In genomic region chr13:99442273-99442895, GRCh38 we compare ENCODE assay signal across 9 cellular contexts. TPM values are rescaled to one million over a fixed set of nuclear protein-coding genes. Genes with fewer than 3 reads are reported as not detected.
DNase-seq lines count a peak whose midpoint lies in the region; ATAC-seq and TF ChIP-seq lines count a peak whose summit lies in the region.
"Had no signal": no experiment of that assay in that cellular context is flagged by ENCODE, and none has a peak within 500 bp of the region (broad histone marks: within the 10 kb centered on the region; RNA-seq: fewer than 3 reads in every experiment).

No MANE protein-coding gene starts in this region.

- no peak overlapping the region for H3K23ac ChIP-seq in IMR-90 (ENCODE audit: low read depth, low read length)

- H3K4me1 Mint-ChIP-seq in stimulated activated naive B cell treated with anti-CD40 and anti-IgM and Interleukin-4, amounts not matched to agents 10 μg/mL and 1 μg/mL and 100 μg/mL, for 72 hours: peaks cover 12 to 16% of the 10 kb centered on the region in 2 donors

- H3K4me3 ChIP-seq in IMR-90 (ENCODE audit: insufficient read depth, low read depth, low read length) (no peak overlapping the region), Peyer's patch (no peak overlapping the region), body of pancreas (no peak overlapping the region)

- no peak overlapping the region for H3K4me2 ChIP-seq in IMR-90 (ENCODE audit: low read depth, low read length)

- H3K27me3 ChIP-seq in IMR-90 (ENCODE audit: control insufficient read depth, insufficient read depth, low read length) (peaks cover 26% of the 10 kb centered on the region), Peyer's patch (no peaks in the 10 kb centered on the region), body of pancreas (no peaks in the 10 kb centered on the region)

- peak; percentile 91 for ATAC-seq in IMR-90 (ENCODE audit: low read depth)
- peak; percentile 75 for ATAC-seq in body of pancreas
- ATAC-seq in stimulated activated naive B cell treated with anti-CD40 and anti-IgM and Interleukin-4, amounts not matched to agents 10 μg/mL and 1 μg/mL and 100 μg/mL, for 72 hours (replicated peaks): peak; percentile 56 to 65
- ATAC-seq in HG02885 (IDR thresholded peaks at IDR 0.05; ENCODE audit: poor library complexity, unreplicated experiment): no peak

- TF ChIP-seq CTCF in IMR-90 (conservative IDR thresholded peaks at IDR 0.05; ENCODE audit: low read depth, low read length) (peak; percentile 94), Peyer's patch (IDR thresholded peaks at IDR 0.05) (peak; percentile 90 to 96 (median 95)), body of pancreas (IDR thresholded peaks at IDR 0.05) (peak; percentile 75 to 100 (median 85))

- H3K4me1 ChIP-seq in IMR-90 (ENCODE audit: control insufficient read depth, insufficient read depth, low read length) (no peaks in the 10 kb centered on the region), Peyer's patch (no peaks in the 10 kb centered on the region), body of pancreas (no peaks in the 10 kb centered on the region)

- H3K27ac ChIP-seq in IMR-90 (ENCODE audit: insufficient read depth, low read length): no peak overlapping the region
- no peak overlapping the region for H3K27ac ChIP-seq in Peyer's patch
- H3K27ac ChIP-seq in body of pancreas: no peak overlapping the region

- no peak overlapping the region for H3K4me3 Mint-ChIP-seq in stimulated activated naive B cell treated with anti-CD40 and anti-IgM and Interleukin-4, amounts not matched to agents 10 μg/mL and 1 μg/mL and 100 μg/mL, for 72 hours
- H3K4me3 Mint-ChIP-seq: activated naive CD4-positive, alpha-beta T cell treated with anti-CD3 and anti-CD28 coated beads, Interleukin-2, amount 50 U/mL, for 24 hours had no signal

- no peak overlapping the region for H2BK5ac ChIP-seq in IMR-90 (ENCODE audit: low read depth, low read length, poor library complexity, severe bottlenecking)

- POLR2A ChIA-PET in IMR-90 (lab: Charles Lee; ENCODE audit: unreplicated experiment): no interaction called here

- H3K9ac ChIP-seq in IMR-90 (ENCODE audit: low read depth, low read length): no peak overlapping the region

- peak; percentile 89 for TF ChIP-seq RAD21 in IMR-90 (IDR thresholded peaks at IDR 0.05; ENCODE audit: low read length)

- H3K27me3 Mint-ChIP-seq in stimulated activated naive B cell treated with anti-CD40 and anti-IgM and Interleukin-4, amounts not matched to agents 10 μg/mL and 1 μg/mL and 100 μg/mL, for 72 hours: no peaks in the 10 kb centered on the region
- H3K27me3 Mint-ChIP-seq: activated naive CD4-positive, alpha-beta T cell treated with anti-CD3 and anti-CD28 coated beads, Interleukin-2, amount 50 U/mL, for 24 hours had no signal

- H3K36me3 ChIP-seq in IMR-90 (ENCODE audit: control insufficient read depth, insufficient read depth, low read length): no peaks in the 10 kb centered on the region
- H3K36me3 ChIP-seq in Peyer's patch: no peaks in the 10 kb centered on the region
- no peaks in the 10 kb centered on the region for H3K36me3 ChIP-seq in body of pancreas (replicated peaks in 1 of 2; ENCODE audit: insufficient read depth in 1 of 2, low read depth in 2 of 2)

- CTCF ChIA-PET in IMR-90 (lab: Yijun Ruan, JAX): interaction anchor here (0.7 kb wide), 1 partner anchor 140 kb away, joined by 3 read pairs; no protein-coding TSS in a partner anchor

- H4K91ac ChIP-seq in IMR-90 (ENCODE audit: insufficient read depth, low read depth, low read length): no peak overlapping the region

- dilution Hi-C loops in IMR-90 (cut with HindIII; ENCODE audit: low sequenced_read_pairs, unreplicated experiment): no loop called here

- intact Hi-C loops in IMR-90 (cut with micrococcal nuclease): loop anchor here (1.0 to 10.0 kb wide), 5 partner anchors 64 to 474 kb away; no protein-coding TSS in a partner anchor
- intact Hi-C loops in body of pancreas (cut with DNase I): no loop called here

- H4K5ac ChIP-seq in IMR-90 (ENCODE audit: low read depth, low read length): no peak overlapping the region

- H3K14ac ChIP-seq in IMR-90 (replicated peaks; ENCODE audit: low read depth, low read length): no peak overlapping the region

- H4K20me1 ChIP-seq in IMR-90 (ENCODE audit: insufficient read depth, low read length): no peaks in the 10 kb centered on the region

- H3K4ac ChIP-seq in IMR-90 (ENCODE audit: low read depth, low read length): no peak overlapping the region

- WGBS in IMR-90 (ENCODE audit: extremely low coverage in 2 of 2, insufficient read length in 1 of 2), 2 experiments: 100% methylated on average over 1 to 2 of the region's 7 CpGs
- 68% methylated on average over 7 of the region's 7 CpGs for WGBS in body of pancreas, 2 donors

- DNase-seq in NCI-H2029 treated with DMSO at 0.1 percent for 48 hours (lab: John Stamatoyannopoulos, UW) (peak; percentile 15), NCI-H2029 (lab: John Stamatoyannopoulos, UW) (no peak), IMR-90 (peak; percentile 45), Peyer's patch (peak in 2 of 3 donors; percentile 44 to 84), body of pancreas (peak; percentile 44 to 62 (median 52)), iris pigment epithelial cell (ENCODE audit: low read depth) (peak; percentile 39)
- peak; percentile 31 for DNase-seq in stimulated activated naive B cell treated with anti-CD40 and anti-IgM and Interleukin-4, amounts not matched to agents 10 μg/mL and 1 μg/mL and 100 μg/mL, for 72 hours

- H2BK15ac ChIP-seq in IMR-90 (ENCODE audit: low read depth, low read length): no peak overlapping the region

- no peak overlapping the region for H2AK9ac ChIP-seq in IMR-90 (replicated peaks; ENCODE audit: low read depth, low read length, poor library complexity)

- H3K27ac Mint-ChIP-seq in stimulated activated naive B cell treated with anti-CD40 and anti-IgM and Interleukin-4, amounts not matched to agents 10 μg/mL and 1 μg/mL and 100 μg/mL, for 72 hours: no peak overlapping the region
- H3K27ac Mint-ChIP-seq: activated naive CD4-positive, alpha-beta T cell treated with anti-CD3 and anti-CD28 coated beads, Interleukin-2, amount 50 U/mL, for 24 hours had no signal

- TF ChIP-seq POLR2A in IMR-90 (IDR thresholded peaks at IDR 0.05; ENCODE audit: low read depth, low read length) (no peak), Peyer's patch (IDR thresholded peaks at IDR 0.05) (no peak), body of pancreas (IDR thresholded peaks at IDR 0.05) (no peak)

- H3K56ac ChIP-seq in IMR-90 (ENCODE audit: extremely low read depth, insufficient read depth, low read length): no peak overlapping the region

- H3K9me3 ChIP-seq in IMR-90 (ENCODE audit: control insufficient read depth, insufficient read depth, low read length): no peaks in the 10 kb centered on the region
- H3K9me3 ChIP-seq in Peyer's patch: no peaks in the 10 kb centered on the region
- no peaks in the 10 kb centered on the region for H3K9me3 ChIP-seq in body of pancreas

- no peaks in the 10 kb centered on the region for H3K79me1 ChIP-seq in IMR-90 (ENCODE audit: low read depth in 1 of 2, low read length in 2 of 2)

- no peak overlapping the region for H2BK120ac ChIP-seq in IMR-90 (ENCODE audit: low read depth, low read length)

- H3K9me3 Mint-ChIP-seq in stimulated activated naive B cell treated with anti-CD40 and anti-IgM and Interleukin-4, amounts not matched to agents 10 μg/mL and 1 μg/mL and 100 μg/mL, for 72 hours: no peaks in the 10 kb centered on the region
- H3K9me3 Mint-ChIP-seq: activated naive CD4-positive, alpha-beta T cell treated with anti-CD3 and anti-CD28 coated beads, Interleukin-2, amount 50 U/mL, for 24 hours had no signal

- H3K36me3 Mint-ChIP-seq in stimulated activated naive B cell treated with anti-CD40 and anti-IgM and Interleukin-4, amounts not matched to agents 10 μg/mL and 1 μg/mL and 100 μg/mL, for 72 hours: no peaks in the 10 kb centered on the region
- H3K36me3 Mint-ChIP-seq: activated naive CD4-positive, alpha-beta T cell treated with anti-CD3 and anti-CD28 coated beads, Interleukin-2, amount 50 U/mL, for 24 hours had no signal

- H4K8ac ChIP-seq in IMR-90 (ENCODE audit: low read depth in 2 of 2, low read length in 2 of 2): no peak overlapping the region

- no TSS peak for BruUV-seq in IMR-90 (replicated peaks; lab: Mats Ljungman, UMichigan)

- H2BK20ac ChIP-seq in IMR-90 (ENCODE audit: low read depth, low read length): no peak overlapping the region

- no peak overlapping the region for H2AK5ac ChIP-seq in IMR-90 (ENCODE audit: low read depth, low read length)

- in situ Hi-C loops in IMR-90 (cut with MboI; ENCODE audit: low sequenced_read_pairs): no loop called here

- H3K18ac ChIP-seq in IMR-90 (ENCODE audit: low read depth, low read length): no peak overlapping the region

- no peak overlapping the region for H2AFZ ChIP-seq in IMR-90 (replicated peaks; ENCODE audit: low read length, poor library complexity)

- H3K9me1 ChIP-seq in IMR-90 (ENCODE audit: insufficient read depth, low read length): no peaks in the 10 kb centered on the region

TF ChIP-seq in IMR-90, 13 proteins besides CTCF, POLR2A, EP300 and RAD21 (continues in another document):
- TF ChIP-seq MAZ (IDR thresholded peaks at IDR 0.05; ENCODE audit: borderline replicate concordance, low read depth, low read length) (no peak), RFX5 (IDR thresholded peaks at IDR 0.05; ENCODE audit: low read depth, low read length) (no peak), ELK1 (IDR thresholded peaks at IDR 0.05; ENCODE audit: borderline replicate concordance, low read depth, low read length) (no peak), MAFK (IDR thresholded peaks at IDR 0.05; ENCODE audit: low read depth, low read length) (0 out of 2 replicates have a peak, but pooled peaks have one; percentile 9), NFE2L2 (IDR thresholded peaks at IDR 0.05; ENCODE audit: low read depth, low read length) (no peak), CHD1 (IDR thresholded peaks at IDR 0.05; ENCODE audit: low read depth, low read length) (no peak)

RNA-seq across cellular contexts. Expression of gene TM9SF2, which starts 58.9 kb away (rescaled TPM):
- total RNA-seq in IMR-90 (2012; rRNA removed) (85.5 and 137 TPM in 2 replicates), Peyer's patch (100 to 1,000 TPM in 2 of 4 donors, 10 to 100 TPM in 2; 19.8 to 189 (median 107) TPM), body of pancreas (10 to 100 TPM; 49.8 to 63.6 TPM)
- 36.0 and 46.1 TPM in 2 replicates for polyA plus RNA-seq in IMR-90 (2012; rRNA removed)
- polyA plus RNA-seq in IMR-90 (2012; cell fraction: cytosol; rRNA removed): 10.6 and 11.0 TPM in 2 replicates
- polyA plus RNA-seq in IMR-90 (2012; cell fraction: nucleus; rRNA removed; ENCODE audit: low replicate concordance): 4.7 and 25.7 TPM in 2 replicates
